Comparison of ENCODE assay signal across 23 cellular contexts in genomic region chr16:13122074-13122473, GRCh38.
"Had no signal": no experiment of that assay in that cellular context is flagged by ENCODE, and none has a peak within 500 bp of the region (broad histone marks: within the 10 kb centered on the region; RNA-seq: fewer than 3 reads in every experiment).

No MANE protein-coding gene starts in this region.

- H3K4me1 ChIP-seq: ascending aorta, body of pancreas, breast epithelium, SJSA1 had no signal

- H3K27ac ChIP-seq: ascending aorta, body of pancreas, breast epithelium, SJSA1 had no signal

- H3K9ac ChIP-seq: SK-N-SH had no signal

- H3K4me3 ChIP-seq: ascending aorta, body of pancreas, breast epithelium, K562, SJSA1 had no signal

- H3K27me3 ChIP-seq: ascending aorta, body of pancreas, breast epithelium, SJSA1 had no signal

- DNase-seq: activated CD4-positive, alpha-beta memory T cell treated with anti-CD3 and anti-CD28 coated beads, Interleukin-2, amount 10 ng/mL, durations not matched to agents 7 days and 5 days; activated CD4-positive, alpha-beta T cell treated with anti-CD3 and anti-CD28 coated beads for 4 hours; activated CD4-positive, alpha-beta T cell treated with anti-CD3 and anti-CD28 coated beads, Interleukin-2, amount 50 U/mL, for 1 hour; activated gamma-delta T cell; activated naive CD4-positive, alpha-beta T cell treated with Interleukin-2 at 50 U/mL for 16 hours; activated naive CD8-positive, alpha-beta T cell treated with anti-CD3 and anti-CD28 coated beads, Interleukin-2, amount 10 ng/mL, durations not matched to agents 7 days and 5 days; activated T-cell treated with anti-CD3 and anti-CD28 coated beads, Interleukin-2, amount 50 U/mL, for 24 hours; amygdala; body of pancreas; caudate nucleus; cerebellar nuclear complex; NCI-H1105; NCI-H1417 treated with DMSO at 0.1 percent for 48 hours; NCI-H1694; NCI-H2029; NCI-H345; NCI-H524 treated with DMSO at 0.1 percent for 48 hours; SHP77 treated with DMSO at 0.1 percent for 48 hours; SK-N-SH had no signal

- H3K36me3 ChIP-seq: ascending aorta, breast epithelium, SJSA1 had no signal

- H3K9me3 ChIP-seq: ascending aorta, body of pancreas, breast epithelium, SJSA1, SK-N-SH had no signal

- H3K4me2 ChIP-seq: SK-N-SH had no signal
